ENCODE assay signal across 18 cellular contexts in genomic region chr9:130994546-130995398, GRCh38. TPM values are rescaled to one million over a fixed set of nuclear protein-coding genes. Genes with fewer than 3 reads are reported as not detected.
A peak's percentile ranks its signal among the peaks of the same experiment; 100 is the strongest.
DNase-seq lines count a peak whose midpoint lies in the region; ATAC-seq lines count a peak whose summit lies in the region.
"Had no signal": no experiment of that assay in that cellular context is flagged by ENCODE, and none has a peak within 500 bp of the region (broad histone marks: within the 10 kb centered on the region; RNA-seq: fewer than 3 reads in every experiment).

No MANE protein-coding gene starts in this region.

- H3K9me3 Mint-ChIP-seq in dendritic cell treated with granulocyte-macrophage colony-stimulating factor and Interleukin-4, amounts not matched to agents 40 ng/mL and 50 ng/mL, for 4 days, result no peaks in the 10 kb centered on the region
- H3K9me3 Mint-ChIP-seq: GM23338; immature natural killer cell; nephron progenitor cell; stimulated activated naive B cell treated with anti-CD40 and anti-IgM and Interleukin-4, amounts not matched to agents 10 μg/mL and 1 μg/mL and 100 μg/mL, for 72 hours had no signal

- ATAC-seq in HG03159 (IDR thresholded peaks at IDR 0.05; ENCODE audit: unreplicated experiment) (no peak), GM21786 (IDR thresholded peaks at IDR 0.05; ENCODE audit: unreplicated experiment) (no peak)
- ATAC-seq: foreskin keratinocyte had no signal

- H3K36me3 Mint-ChIP-seq in dendritic cell treated with granulocyte-macrophage colony-stimulating factor and Interleukin-4, amounts not matched to agents 40 ng/mL and 50 ng/mL, for 4 days (ENCODE audit: low read depth), result no peaks in the 10 kb centered on the region
- H3K36me3 Mint-ChIP-seq: immature natural killer cell; stimulated activated naive B cell treated with anti-CD40 and anti-IgM and Interleukin-4, amounts not matched to agents 10 μg/mL and 1 μg/mL and 100 μg/mL, for 72 hours had no signal

- DNase-seq in EL (peak; percentile 17), M059J (ENCODE audit: low read depth) (peak; percentile 69), retina (peak; percentile 89), CD1c-positive myeloid dendritic cell (ENCODE audit: extremely low spot score) (no peak)
- DNase-seq: activated T-cell treated with anti-CD3 and anti-CD28 coated beads, Interleukin-2, amount 50 U/mL, for 1 hour; central memory CD4-positive, alpha-beta T cell; effector CD8-positive, alpha-beta T cell; foreskin keratinocyte; immature natural killer cell; nephron progenitor cell; stimulated activated CD4-positive, alpha-beta T cell treated with anti-CD3 and anti-CD28 coated beads, Interleukin-2, amount 100 ng/mL, for 24 hours; stimulated activated naive B cell treated with anti-CD40 and anti-IgM and Interleukin-4, amounts not matched to agents 10 μg/mL and 1 μg/mL and 100 μg/mL, for 72 hours had no signal

- H3K27ac Mint-ChIP-seq in dendritic cell treated with granulocyte-macrophage colony-stimulating factor and Interleukin-4, amounts not matched to agents 40 ng/mL and 50 ng/mL, for 4 days, result peak overlapping the region; percentile 51
- H3K27ac Mint-ChIP-seq: GM23338; immature natural killer cell; nephron progenitor cell; stimulated activated naive B cell treated with anti-CD40 and anti-IgM and Interleukin-4, amounts not matched to agents 10 μg/mL and 1 μg/mL and 100 μg/mL, for 72 hours had no signal

- peaks cover 9% of the 10 kb centered on the region for H3K27me3 Mint-ChIP-seq in dendritic cell treated with granulocyte-macrophage colony-stimulating factor and Interleukin-4, amounts not matched to agents 40 ng/mL and 50 ng/mL, for 4 days

- peaks cover 34% of the 10 kb centered on the region for H3K4me1 Mint-ChIP-seq in dendritic cell treated with granulocyte-macrophage colony-stimulating factor and Interleukin-4, amounts not matched to agents 40 ng/mL and 50 ng/mL, for 4 days (ENCODE audit: low read depth)
- H3K4me1 Mint-ChIP-seq: immature natural killer cell had no signal

- H3K4me3 Mint-ChIP-seq in dendritic cell treated with granulocyte-macrophage colony-stimulating factor and Interleukin-4, amounts not matched to agents 40 ng/mL and 50 ng/mL, for 4 days, result no peak overlapping the region
- H3K4me3 Mint-ChIP-seq: GM23338; immature natural killer cell; nephron progenitor cell; stimulated activated naive B cell treated with anti-CD40 and anti-IgM and Interleukin-4, amounts not matched to agents 10 μg/mL and 1 μg/mL and 100 μg/mL, for 72 hours had no signal

- intact Hi-C loops in dendritic cell treated with granulocyte-macrophage colony-stimulating factor and Interleukin-4, amounts not matched to agents 40 ng/mL and 50 ng/mL, for 4 days (cut with micrococcal nuclease), result loop anchor here (5.0 kb wide), 1 partner anchor 282 kb away; no protein-coding TSS in a partner anchor

RNA-seq across cellular contexts. Expression of gene LAMC3, which starts 14.2 kb away (rescaled TPM):
- total RNA-seq in M059J (2014; rRNA removed; shearing (Covaris generic)), result not detected in 2 replicates
- total RNA-seq: foreskin keratinocyte had no signal

RNA-seq across cellular contexts. Expression of gene FIBCD1, which starts 55.7 kb away (rescaled TPM):
- total RNA-seq in M059J (2014; rRNA removed; shearing (Covaris generic)), result 12.7 and 36.2 TPM in 2 replicates
- total RNA-seq: skeletal muscle tissue, thoracic aorta had no signal
